ENCODE assay signal across 16 cellular contexts in the genomic region with DNA sequence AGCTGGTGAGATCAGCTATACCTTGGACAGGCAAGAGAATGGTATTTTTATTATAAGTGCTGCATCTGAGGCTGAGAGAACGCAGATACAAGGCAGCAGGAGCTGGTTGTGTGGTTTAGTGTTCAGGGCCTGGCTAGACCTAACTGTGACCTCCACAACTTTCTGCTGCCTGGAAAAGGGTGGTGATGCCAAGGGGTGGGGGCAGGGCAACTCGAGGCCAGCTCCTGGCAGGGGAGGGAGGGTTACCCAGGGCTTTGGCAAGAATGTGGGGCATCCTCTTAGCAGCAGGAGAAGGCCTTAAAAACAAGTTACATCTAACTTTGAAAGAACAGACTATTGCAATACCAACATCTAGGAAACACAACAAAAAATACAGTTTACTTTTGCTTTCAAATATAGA. TPM values are rescaled to one million over a fixed set of nuclear protein-coding genes. Genes with fewer than 3 reads are reported as not detected.
A peak's percentile ranks its signal among the peaks of the same experiment; 100 is the strongest.
DNase-seq lines count a peak whose midpoint lies in the region; ATAC-seq and TF ChIP-seq lines count a peak whose summit lies in the region.
"Had no signal": no experiment of that assay in that cellular context is flagged by ENCODE, and none has a peak within 500 bp of the region (broad histone marks: within the 10 kb centered on the region; RNA-seq: fewer than 3 reads in every experiment).

No MANE protein-coding gene starts in this region.

- H3K36me3 ChIP-seq in neutrophil (no peaks in the 10 kb centered on the region), vagina (no peaks in the 10 kb centered on the region)
- H3K36me3 ChIP-seq: colonic mucosa had no signal

- H3K36me3 Mint-ChIP-seq in activated naive CD4-positive, alpha-beta T cell treated with anti-CD3 and anti-CD28 coated beads, Interleukin-2, amount 10 ng/mL, durations not matched to agents 7 days and 5 days = peaks cover 16% of the 10 kb centered on the region
- H3K36me3 Mint-ChIP-seq in activated naive CD4-positive, alpha-beta T cell treated with anti-CD3 and anti-CD28 coated beads, Interleukin-2, amount 50 U/mL, for 72 hours = no peaks in the 10 kb centered on the region
- H3K36me3 Mint-ChIP-seq in type B pancreatic cell = no peaks in the 10 kb centered on the region
- H3K36me3 Mint-ChIP-seq: CD8-positive, alpha-beta T cell had no signal

- no peak for TF ChIP-seq POLR2A in vagina (IDR thresholded peaks at IDR 0.05)

- H3K4me3 Mint-ChIP-seq in activated naive CD4-positive, alpha-beta T cell treated with anti-CD3 and anti-CD28 coated beads, Interleukin-2, amount 10 ng/mL, durations not matched to agents 7 days and 5 days = no peak overlapping the region
- no peak overlapping the region for H3K4me3 Mint-ChIP-seq in type B pancreatic cell
- H3K4me3 Mint-ChIP-seq: activated T-helper 1 cell treated with anti-CD3 and anti-CD28 coated beads, Interleukin-12 subunit alpha, Interleukin-12 subunit beta, Interleukin-2, Interleukin-4 antibody, amounts not matched to agents 30 ng/mL and 10 ng/mL and 1 ng/mL, durations not matched to agents 14 hours and 24 hours and 36 hours; CD8-positive, alpha-beta T cell had no signal

- H3K27me3 ChIP-seq in neutrophil (no peaks in the 10 kb centered on the region), vagina (no peaks in the 10 kb centered on the region)
- H3K27me3 ChIP-seq: colonic mucosa had no signal

- CTCF ChIA-PET in activated naive CD4-positive, alpha-beta T cell treated with anti-CD3 and anti-CD28 coated beads, Interleukin-2, amount 10 ng/mL, durations not matched to agents 7 days and 5 days (lab: Charles Lee) = interaction anchor here (1.0 to 5.9 kb wide), 3 partner anchors 10 to 84 kb away, joined by 3 to 70 read pairs (median 8); partner anchors contain the start of gene MXI1

- peaks cover 20% of the 10 kb centered on the region for H3K27me3 Mint-ChIP-seq in activated naive CD4-positive, alpha-beta T cell treated with anti-CD3 and anti-CD28 coated beads, Interleukin-2, amount 10 ng/mL, durations not matched to agents 7 days and 5 days
- H3K27me3 Mint-ChIP-seq in type B pancreatic cell = no peaks in the 10 kb centered on the region

- H3K9me3 Mint-ChIP-seq in activated naive CD4-positive, alpha-beta T cell treated with anti-CD3 and anti-CD28 coated beads, Interleukin-2, amount 10 ng/mL, durations not matched to agents 7 days and 5 days = no peaks in the 10 kb centered on the region
- H3K9me3 Mint-ChIP-seq in activated naive CD4-positive, alpha-beta T cell treated with anti-CD3 and anti-CD28 coated beads, Interleukin-2, amount 50 U/mL, for 72 hours = no peaks in the 10 kb centered on the region
- no peaks in the 10 kb centered on the region for H3K9me3 Mint-ChIP-seq in type B pancreatic cell
- H3K9me3 Mint-ChIP-seq: activated T-helper 1 cell treated with anti-CD3 and anti-CD28 coated beads, Interleukin-12 subunit alpha, Interleukin-12 subunit beta, Interleukin-2, Interleukin-4 antibody, amounts not matched to agents 30 ng/mL and 10 ng/mL and 1 ng/mL, durations not matched to agents 14 hours and 24 hours and 36 hours; CD8-positive, alpha-beta T cell had no signal

- ATAC-seq in activated naive CD4-positive, alpha-beta T cell treated with anti-CD3 and anti-CD28 coated beads, Interleukin-2, amount 50 U/mL, for 72 hours = no peak
- no peak for ATAC-seq in GM18870 (IDR thresholded peaks at IDR 0.05; ENCODE audit: unreplicated experiment)
- ATAC-seq: CD8-positive, alpha-beta T cell; Panc1 had no signal

- intact Hi-C loops in vagina (cut with DNase I) = loop anchor here (10.0 kb wide), 1 partner anchor 54 kb away; no protein-coding TSS in a partner anchor

- H3K4me1 ChIP-seq in neutrophil (ENCODE audit: control insufficient read depth in 1 of 2, insufficient read depth in 1 of 2, low read depth in 1 of 2, low read length in 1 of 2) = peaks cover 88 to 90% of the 10 kb centered on the region in 2 experiments
- H3K4me1 ChIP-seq in vagina = peaks cover 11% of the 10 kb centered on the region

- H3K27ac Mint-ChIP-seq in activated naive CD4-positive, alpha-beta T cell treated with anti-CD3 and anti-CD28 coated beads, Interleukin-2, amount 10 ng/mL, durations not matched to agents 7 days and 5 days = peak overlapping the region; percentile 9
- H3K27ac Mint-ChIP-seq in activated naive CD4-positive, alpha-beta T cell treated with anti-CD3 and anti-CD28 coated beads, Interleukin-2, amount 50 U/mL, for 72 hours = no peak overlapping the region
- peak overlapping the region; percentile 40 for H3K27ac Mint-ChIP-seq in type B pancreatic cell
- H3K27ac Mint-ChIP-seq: activated T-helper 1 cell treated with anti-CD3 and anti-CD28 coated beads, Interleukin-12 subunit alpha, Interleukin-12 subunit beta, Interleukin-2, Interleukin-4 antibody, amounts not matched to agents 30 ng/mL and 10 ng/mL and 1 ng/mL, durations not matched to agents 14 hours and 24 hours and 36 hours; CD8-positive, alpha-beta T cell had no signal

- peak overlapping the region; percentile 97 for H3K27ac ChIP-seq in neutrophil
- H3K27ac ChIP-seq in vagina = no peak overlapping the region
- H3K27ac ChIP-seq: colonic mucosa, HL-60 had no signal

- H3K4me3 ChIP-seq in neutrophil (ENCODE audit: low read depth in 1 of 2, low read length in 1 of 2) (no peak overlapping the region), vagina (no peak overlapping the region)
- H3K4me3 ChIP-seq: colonic mucosa, smooth muscle cell had no signal

- no peak for DNase-seq in activated naive CD4-positive, alpha-beta T cell treated with anti-CD3 and anti-CD28 coated beads, Interleukin-2, amount 10 ng/mL, durations not matched to agents 7 days and 5 days
- DNase-seq in activated naive CD4-positive, alpha-beta T cell treated with anti-CD3 and anti-CD28 coated beads, Interleukin-2, amount 50 U/mL, for 72 hours (ENCODE audit: low spot score in 2 of 2) = no peak
- DNase-seq in globus pallidus (ENCODE audit: low spot score) (peak; percentile 61), type B pancreatic cell (ENCODE audit: extremely low spot score, unreplicated experiment) (no peak), vagina (ENCODE audit: extremely low spot score in 2 of 2) (no peak), NCI-H1105 (lab: John Stamatoyannopoulos, UW) (no peak)
- DNase-seq: CD8-positive, alpha-beta T cell; colonic mucosa; NCI-H1105 treated with DMSO at 0.1 percent for 48 hours; NCI-H748 treated with DMSO at 0.1 percent for 48 hours had no signal

- TF ChIP-seq CTCF in neutrophil (IDR thresholded peaks at IDR 0.05) = no peak
- TF ChIP-seq CTCF in type B pancreatic cell (conservative IDR thresholded peaks at IDR 0.05) = no peak
- TF ChIP-seq CTCF in vagina (IDR thresholded peaks at IDR 0.05) = no peak

- no peaks in the 10 kb centered on the region for H3K9me3 ChIP-seq in neutrophil
- no peaks in the 10 kb centered on the region for H3K9me3 ChIP-seq in vagina
- H3K9me3 ChIP-seq: colonic mucosa had no signal

- peaks cover 83% of the 10 kb centered on the region for H3K4me1 Mint-ChIP-seq in activated naive CD4-positive, alpha-beta T cell treated with anti-CD3 and anti-CD28 coated beads, Interleukin-2, amount 10 ng/mL, durations not matched to agents 7 days and 5 days
- H3K4me1 Mint-ChIP-seq in type B pancreatic cell (ENCODE audit: unreplicated experiment) = peaks cover 46% of the 10 kb centered on the region

RNA-seq across cellular contexts. Expression of gene MXI1, which starts 13.0 kb away (rescaled TPM):
- total RNA-seq in activated naive CD4-positive, alpha-beta T cell treated with anti-CD3 and anti-CD28 coated beads, Interleukin-2, amount 50 U/mL, for 72 hours = 10 to 100 TPM; 16.2 to 69.6 TPM
- 17.8 and 34.7 TPM in 2 replicates for total RNA-seq in type B pancreatic cell (ENCODE audit: low replicate concordance)
- 49.8 TPM for total RNA-seq in vagina

Comparison
In these comparisons a context has a peak if more than half of its experiments do, and no peak if none do; other contexts are left out.
1. H3K27ac Mint-ChIP-seq: peak in activated naive CD4-positive, alpha-beta T cell treated with anti-CD3 and anti-CD28 coated beads, Interleukin-2, amount 10 ng/mL, durations not matched to agents 7 days and 5 days (single experiment) and type B pancreatic cell (single experiment); none in activated naive CD4-positive, alpha-beta T cell treated with anti-CD3 and anti-CD28 coated beads, Interleukin-2, amount 50 U/mL, for 72 hours (0 of 2).